In genomic region chr3:179655236-179655635, GRCh38 we compare ENCODE assay signal across 14 cellular contexts. TPM values are rescaled to one million over a fixed set of nuclear protein-coding genes. Genes with fewer than 3 reads are reported as not detected.
DNase-seq lines count a peak whose midpoint lies in the region; ATAC-seq, FAIRE-seq and TF ChIP-seq lines count a peak whose summit lies in the region.
"Had no signal": no experiment of that assay in that cellular context is flagged by ENCODE, and none has a peak within 500 bp of the region (broad histone marks: within the 10 kb centered on the region; RNA-seq: fewer than 3 reads in every experiment).

No MANE protein-coding gene starts in this region.

- FAIRE-seq in K562 (lab: Jason Lieb, UNC): no peak

- H3K4me3 ChIP-seq in KMS-11 (IDR thresholded peaks at IDR 0.05; ENCODE audit: insufficient read depth, low read depth, low read length) (no peak overlapping the region), K562 (no peak overlapping the region), prostate gland (no peak overlapping the region), dorsolateral prefrontal cortex (peak overlapping the region in 6 of 59 donors; percentile 78 to 92 (median 88))

- H4K20me1 ChIP-seq in KMS-11 (ENCODE audit: insufficient read depth) (no peaks in the 10 kb centered on the region; the same call in 1 of the 2 replicates), K562 (replicated peaks; ENCODE audit: control insufficient read depth, insufficient read depth, low read length) (0 out of 2 replicates have a peak, but pooled peaks cover 2% of the 10 kb centered on the region)

- ATAC-seq in activated naive CD8-positive, alpha-beta T cell treated with anti-CD3 and anti-CD28 coated beads, Interleukin-2, amount 10 ng/mL, durations not matched to agents 7 days and 5 days (ENCODE audit: low read depth): no peak
- ATAC-seq in activated naive CD8-positive, alpha-beta T cell treated with anti-CD3 and anti-CD28 coated beads, Interleukin-2, amount 50 U/mL, for 24 hours: no peak
- ATAC-seq in K562: no peak
- ATAC-seq: stimulated activated effector memory CD8-positive, alpha-beta T cell treated with anti-CD3 and anti-CD28 coated beads, Interleukin-12 subunit alpha, Interleukin-12 subunit beta, amount 100 ng/mL, for 72 hours had no signal

- H3K27ac Mint-ChIP-seq in activated naive CD8-positive, alpha-beta T cell treated with anti-CD3 and anti-CD28 coated beads, Interleukin-2, amount 10 ng/mL, durations not matched to agents 7 days and 5 days: peak overlapping the region; percentile 9
- no peak overlapping the region for H3K27ac Mint-ChIP-seq in activated naive CD8-positive, alpha-beta T cell treated with anti-CD3 and anti-CD28 coated beads, Interleukin-2, amount 50 U/mL, for 24 hours
- peak overlapping the region; percentile 95 for H3K27ac Mint-ChIP-seq in osteocyte (ENCODE audit: unreplicated experiment)
- H3K27ac Mint-ChIP-seq: stimulated activated effector memory CD8-positive, alpha-beta T cell treated with anti-CD3 and anti-CD28 coated beads, Interleukin-12 subunit alpha, Interleukin-12 subunit beta, amount 100 ng/mL, for 72 hours had no signal

- H3K36me3 ChIP-seq in KMS-11 (ENCODE audit: insufficient read depth): no peaks in the 10 kb centered on the region
- no peaks in the 10 kb centered on the region for H3K36me3 ChIP-seq in K562 (ENCODE audit: control insufficient read depth, insufficient read depth, low read length)
- H3K36me3 ChIP-seq in prostate gland: no peaks in the 10 kb centered on the region

- peaks cover 22% of the 10 kb centered on the region for H3K4me1 Mint-ChIP-seq in activated naive CD8-positive, alpha-beta T cell treated with anti-CD3 and anti-CD28 coated beads, Interleukin-2, amount 10 ng/mL, durations not matched to agents 7 days and 5 days
- H3K4me1 Mint-ChIP-seq in activated naive CD8-positive, alpha-beta T cell treated with anti-CD3 and anti-CD28 coated beads, Interleukin-2, amount 50 U/mL, for 24 hours: peaks cover 38% of the 10 kb centered on the region
- peaks cover 54% of the 10 kb centered on the region for H3K4me1 Mint-ChIP-seq in osteocyte (ENCODE audit: unreplicated experiment)

- H3K9me3 Mint-ChIP-seq in activated naive CD8-positive, alpha-beta T cell treated with anti-CD3 and anti-CD28 coated beads, Interleukin-2, amount 10 ng/mL, durations not matched to agents 7 days and 5 days: no peaks in the 10 kb centered on the region
- H3K9me3 Mint-ChIP-seq in activated naive CD8-positive, alpha-beta T cell treated with anti-CD3 and anti-CD28 coated beads, Interleukin-2, amount 50 U/mL, for 24 hours: no peaks in the 10 kb centered on the region
- H3K9me3 Mint-ChIP-seq in osteocyte (ENCODE audit: unreplicated experiment): no peaks in the 10 kb centered on the region
- H3K9me3 Mint-ChIP-seq: stimulated activated effector memory CD8-positive, alpha-beta T cell treated with anti-CD3 and anti-CD28 coated beads, Interleukin-12 subunit alpha, Interleukin-12 subunit beta, amount 100 ng/mL, for 72 hours had no signal

- TF ChIP-seq POLR2A in K562 (conservative IDR thresholded peaks at IDR 0.05) (no peak), prostate gland (IDR thresholded peaks at IDR 0.05) (no peak)

- H3K9ac ChIP-seq in KMS-11 (peak overlapping the region; percentile 90; the same call in 1 of the 2 replicates), K562 (ENCODE audit: insufficient read depth in 1 of 2, low read depth in 2 of 2, low read length in 2 of 2) (no peak overlapping the region)

- no peaks in the 10 kb centered on the region for H3K9me1 ChIP-seq in K562 (ENCODE audit: control insufficient read depth, insufficient read depth, low read length)

- in situ Hi-C loops in K562 (cut with MboI): no loop called here

- H3K27me3 Mint-ChIP-seq in activated naive CD8-positive, alpha-beta T cell treated with anti-CD3 and anti-CD28 coated beads, Interleukin-2, amount 10 ng/mL, durations not matched to agents 7 days and 5 days: peaks cover 14% of the 10 kb centered on the region
- peaks cover 8% of the 10 kb centered on the region for H3K27me3 Mint-ChIP-seq in activated naive CD8-positive, alpha-beta T cell treated with anti-CD3 and anti-CD28 coated beads, Interleukin-2, amount 50 U/mL, for 24 hours
- no peaks in the 10 kb centered on the region for H3K27me3 Mint-ChIP-seq in osteocyte (ENCODE audit: unreplicated experiment)

- no peaks in the 10 kb centered on the region for H3K27me3 ChIP-seq in KMS-11 (ENCODE audit: insufficient read depth, low read depth)
- H3K27me3 ChIP-seq in K562 (ENCODE audit: control insufficient read depth in 2 of 2, insufficient read depth in 2 of 2, low read length in 2 of 2): peaks cover 15 to 24% of the 10 kb centered on the region in 2 experiments; a peak in 3 of 5 replicates
- no peaks in the 10 kb centered on the region for H3K27me3 ChIP-seq in prostate gland (replicated peaks; ENCODE audit: insufficient read depth)
- no peaks in the 10 kb centered on the region for H3K27me3 ChIP-seq in dorsolateral prefrontal cortex

- H3K36me3 Mint-ChIP-seq in activated naive CD8-positive, alpha-beta T cell treated with anti-CD3 and anti-CD28 coated beads, Interleukin-2, amount 10 ng/mL, durations not matched to agents 7 days and 5 days: peaks cover 3% of the 10 kb centered on the region
- peaks cover 16% of the 10 kb centered on the region for H3K36me3 Mint-ChIP-seq in activated naive CD8-positive, alpha-beta T cell treated with anti-CD3 and anti-CD28 coated beads, Interleukin-2, amount 50 U/mL, for 24 hours (ENCODE audit: low read depth)
- H3K36me3 Mint-ChIP-seq in osteocyte (ENCODE audit: unreplicated experiment): peaks cover 5% of the 10 kb centered on the region
- H3K36me3 Mint-ChIP-seq: stimulated activated effector memory CD8-positive, alpha-beta T cell treated with anti-CD3 and anti-CD28 coated beads, Interleukin-12 subunit alpha, Interleukin-12 subunit beta, amount 100 ng/mL, for 72 hours had no signal

- H3K4me2 ChIP-seq in KMS-11 (peak overlapping the region; percentile 53), K562 (ENCODE audit: insufficient read depth, low read length) (no peak overlapping the region)

- H3K4me1 ChIP-seq in KMS-11 (ENCODE audit: low read depth, poor library complexity, severe bottlenecking) (peaks cover 27% of the 10 kb centered on the region), K562 (replicated peaks in 1 of 2; ENCODE audit: control insufficient read depth in 2 of 2, insufficient read depth in 2 of 2, low read length in 2 of 2) (peaks cover 0 to 18% of the 10 kb centered on the region in 2 experiments; a peak in 3 of 5 replicates), prostate gland (replicated peaks) (no peaks in the 10 kb centered on the region)

- 7% methylated on average over 2 of the region's 2 CpGs for WGBS in K562 (ENCODE audit: insufficient coverage, low coverage, missing lambda C conversion rate)
- WGBS in prostate gland: 71% methylated on average over 2 of the region's 2 CpGs

- peak overlapping the region; percentile 38 for H3K4me3 Mint-ChIP-seq in activated naive CD8-positive, alpha-beta T cell treated with anti-CD3 and anti-CD28 coated beads, Interleukin-2, amount 10 ng/mL, durations not matched to agents 7 days and 5 days
- no peak overlapping the region for H3K4me3 Mint-ChIP-seq in activated naive CD8-positive, alpha-beta T cell treated with anti-CD3 and anti-CD28 coated beads, Interleukin-2, amount 50 U/mL, for 24 hours
- H3K4me3 Mint-ChIP-seq in osteocyte (ENCODE audit: unreplicated experiment): peak overlapping the region; percentile 93

- H3K9me3 ChIP-seq in K562 (replicated peaks; ENCODE audit: control insufficient read depth, insufficient read depth, low read depth, low read length): no peaks in the 10 kb centered on the region
- no peaks in the 10 kb centered on the region for H3K9me3 ChIP-seq in prostate gland

- intact Hi-C loops in K562 (cut with micrococcal nuclease) (loop anchor here (10.0 kb wide), 1 partner anchor 150 kb away; no protein-coding TSS in a partner anchor), prostate gland (cut with DNase I) (no loop called here), dorsolateral prefrontal cortex (cut with DNase I) (no loop called here)

- POLR2A ChIA-PET in activated naive CD8-positive, alpha-beta T cell treated with anti-CD3 and anti-CD28 coated beads, Interleukin-2, amount 10 ng/mL, durations not matched to agents 7 days and 5 days (lab: Charles Lee): no interaction called here
- POLR2A ChIA-PET in K562 (lab: Yijun Ruan, JAX): interaction anchor here (0.7 kb wide), 1 partner anchor 346 kb away, joined by 3 read pairs; no protein-coding TSS in a partner anchor

- TF ChIP-seq RAD21 in K562 (CRISPR knock-in tag; conservative IDR thresholded peaks at IDR 0.05 in 1 of 2, IDR thresholded peaks at IDR 0.05 in 1 of 2): no peak

- BruUV-seq in K562 (replicated peaks; lab: Mats Ljungman, UMichigan): no TSS peak

- H2AFZ ChIP-seq in KMS-11 (ENCODE audit: low read depth): no peak overlapping the region
- H2AFZ ChIP-seq in K562 (ENCODE audit: low read depth, low read length): no peak overlapping the region

- CTCF ChIA-PET in K562 (lab: Yijun Ruan, JAX; ENCODE audit: low intra/inter-chr PET ratio): no interaction called here

- no peak for TF ChIP-seq EP300 in K562 (IDR thresholded peaks at IDR 0.05; ENCODE audit: low read length)

- DNase-seq in activated naive CD8-positive, alpha-beta T cell treated with anti-CD3 and anti-CD28 coated beads, Interleukin-2, amount 10 ng/mL, durations not matched to agents 7 days and 5 days: no peak
- DNase-seq in activated naive CD8-positive, alpha-beta T cell treated with anti-CD3 and anti-CD28 coated beads, Interleukin-2, amount 50 U/mL, for 24 hours: no peak
- DNase-seq in K562 (ENCODE audit: extremely low read depth in 1 of 4, low spot score in 3 of 4) (no peak), osteocyte (ENCODE audit: extremely low spot score, unreplicated experiment) (no peak), prostate gland (ENCODE audit: low spot score) (no peak), dorsolateral prefrontal cortex (no peak), AML-193 (lab: John Stamatoyannopoulos, UW) (no peak)
- DNase-seq: dermis blood vessel endothelial cell, foreskin fibroblast, NCI-H1092 treated with DMSO at 0.1 percent for 48 hours, NCI-H446 treated with DMSO at 0.1 percent for 48 hours, SHP77 treated with DMSO at 0.1 percent for 48 hours had no signal

- H3K27ac ChIP-seq in KMS-11 (no peak overlapping the region), K562 (ENCODE audit: extremely low read depth, low read depth, low read length) (no peak overlapping the region), prostate gland (no peak overlapping the region), dorsolateral prefrontal cortex (no peak overlapping the region)

- TF ChIP-seq CTCF in KMS-11 (conservative IDR thresholded peaks at IDR 0.05; ENCODE audit: low read depth, low read length): no peak
- TF ChIP-seq CTCF in K562 (IDR thresholded peaks at IDR 0.05 in 2 of 3, conservative IDR thresholded peaks at IDR 0.05 in 1 of 3; ENCODE audit: insufficient read depth in 2 of 3, low read depth in 1 of 3, low read length in 3 of 3): no peak
- no peak for TF ChIP-seq CTCF in osteocyte (IDR thresholded peaks at IDR 0.05)
- TF ChIP-seq CTCF in prostate gland (IDR thresholded peaks at IDR 0.05): no peak
- TF ChIP-seq CTCF in dorsolateral prefrontal cortex (IDR thresholded peaks at IDR 0.05 in 54 of 56, conservative IDR thresholded peaks at IDR 0.05 in 2 of 56; ENCODE audit: low read depth in 1 of 56, partially characterized antibody in 56 of 56): no peak

- peaks cover 69% of the 10 kb centered on the region for H3K79me2 ChIP-seq in KMS-11 (ENCODE audit: insufficient read depth, low read depth)
- no peaks in the 10 kb centered on the region for H3K79me2 ChIP-seq in K562 (ENCODE audit: control insufficient read depth, insufficient read depth, low read length)

RNA-seq across cellular contexts. Expression of gene USP13, which starts 2.4 kb away (rescaled TPM):
- total RNA-seq in activated naive CD8-positive, alpha-beta T cell treated with anti-CD3 and anti-CD28 coated beads, Interleukin-2, amount 10 ng/mL, durations not matched to agents 7 days and 5 days: 1 to 10 TPM; 7.1 to 8.4 TPM
- 3.4 and 5.0 TPM in 2 replicates for total RNA-seq in K562 (2011; cell fraction: chromatin; rRNA removed; ENCODE audit: low replicate concordance)
- 0.53 and 1.0 TPM in 2 replicates for total RNA-seq in K562 (2011; cell fraction: nucleolus; rRNA removed)
- 1.3 and 2.4 TPM in 2 replicates for total RNA-seq in K562 (2011; cell fraction: nucleoplasm; rRNA removed)
- total RNA-seq in K562 (2014; rRNA removed): 0.41 and 0.73 TPM in 2 replicates
- 0.51 and 0.73 TPM in 2 replicates for total RNA-seq in K562 (2014; rRNA removed; fragmentation: Illumina TruSeq; extraction: Trizol)
- total RNA-seq in K562 (2015; rRNA removed; fragmentation: Illumina TruSeq; extraction: Trizol): 0.36 and 0.38 TPM in 2 replicates
- total RNA-seq in K562 (2021): 0.94 and 1.4 TPM in 2 replicates
- 1.7 and 2.3 TPM in 2 replicates for polyA plus RNA-seq in K562 (2011; rRNA removed)
- polyA plus RNA-seq in K562 (2011; cell fraction: cytosol; rRNA removed): 0.70 and 1.7 TPM in 2 replicates
- polyA plus RNA-seq in K562 (2011; cell fraction: nucleus; rRNA removed): 1.4 and 1.9 TPM in 2 replicates
- 0.39 and 0.42 TPM in 2 replicates for polyA plus RNA-seq in K562 (2012)
- polyA plus RNA-seq in K562 (2014; fragmentation: Illumina TruSeq; extraction: Trizol): 0.83 and 0.91 TPM in 2 replicates
- polyA plus RNA-seq in K562 (2014; fragmentation: Nextera tagmentation; extraction: Ambion mirVana): under 1 TPM; 0.11 to 0.18 TPM
- polyA plus RNA-seq in K562 (2014; rRNA removed): 0.74 and 0.82 TPM in 2 replicates
- 3.9 and 5.9 TPM in 2 replicates for polyA minus RNA-seq in K562 (2011; rRNA and poly(A)+ RNA removed)
- 1.9 and 3.8 TPM in 2 replicates for polyA minus RNA-seq in K562 (2011; cell fraction: cytosol; rRNA and poly(A)+ RNA removed)
- 2.3 and 4.3 TPM in 2 replicates for polyA minus RNA-seq in K562 (2011; cell fraction: nucleus; rRNA and poly(A)+ RNA removed)
- total RNA-seq in osteocyte: 36.3 and 39.7 TPM in 2 replicates
- total RNA-seq in prostate gland: 10 to 100 TPM; 11.7 to 52.6 TPM
- 10 to 100 TPM in 117 of 120 experiments, 1 to 10 TPM in 3; 9.0 to 20.1 (median 14.3) TPM for total RNA-seq in dorsolateral prefrontal cortex

RNA-seq across cellular contexts. Expression of gene NDUFB5, which starts 50.6 kb away (rescaled TPM):
- 10 to 100 TPM; 80.7 to 89.1 TPM for total RNA-seq in activated naive CD8-positive, alpha-beta T cell treated with anti-CD3 and anti-CD28 coated beads, Interleukin-2, amount 10 ng/mL, durations not matched to agents 7 days and 5 days
- total RNA-seq in K562 (2011; cell fraction: chromatin; rRNA removed; ENCODE audit: low replicate concordance): 26.9 and 87.6 TPM in 2 replicates
- total RNA-seq in K562 (2011; cell fraction: nucleolus; rRNA removed): 21.4 and 23.0 TPM in 2 replicates
- 51.3 and 81.9 TPM in 2 replicates for total RNA-seq in K562 (2011; cell fraction: nucleoplasm; rRNA removed)
- total RNA-seq in K562 (2014; rRNA removed) (166 and 172 TPM in 2 replicates), K562 (2014; rRNA removed; fragmentation: Illumina TruSeq; extraction: Trizol) (207 and 219 TPM in 2 replicates), K562 (2015; rRNA removed; fragmentation: Illumina TruSeq; extraction: Trizol) (145 and 176 TPM in 2 replicates), K562 (2021) (156 and 168 TPM in 2 replicates), osteocyte (74.7 and 87.0 TPM in 2 replicates), prostate gland (100 to 1,000 TPM in 1 of 2 donors, 10 to 100 TPM in 1; 75.9 to 122 TPM), dorsolateral prefrontal cortex (100 to 1,000 TPM in 105 of 120 experiments, 10 to 100 TPM in 15; 67.8 to 191 (median 127) TPM)
- polyA plus RNA-seq in K562 (2011; rRNA removed) (87.1 and 128 TPM in 2 replicates), K562 (2014; fragmentation: Illumina TruSeq; extraction: Trizol) (147 and 166 TPM in 2 replicates), K562 (2014; fragmentation: Nextera tagmentation; extraction: Ambion mirVana) (100 to 1,000 TPM; 412 to 466 TPM), K562 (2014; rRNA removed) (211 and 229 TPM in 2 replicates)
- 19.9 and 45.0 TPM in 2 replicates for polyA plus RNA-seq in K562 (2011; cell fraction: cytosol; rRNA removed)
- polyA plus RNA-seq in K562 (2011; cell fraction: nucleus; rRNA removed): 21.4 and 47.7 TPM in 2 replicates
- polyA plus RNA-seq in K562 (2012): 149 and 163 TPM in 2 replicates
- 37.0 and 53.9 TPM in 2 replicates for polyA minus RNA-seq in K562 (2011; rRNA and poly(A)+ RNA removed)
- 25.7 and 30.2 TPM in 2 replicates for polyA minus RNA-seq in K562 (2011; cell fraction: cytosol; rRNA and poly(A)+ RNA removed)
- polyA minus RNA-seq in K562 (2011; cell fraction: nucleus; rRNA and poly(A)+ RNA removed): 10.1 and 18.0 TPM in 2 replicates

RNA-seq across cellular contexts. Expression of gene MRPL47, which starts 50.8 kb away (rescaled TPM):
- total RNA-seq in activated naive CD8-positive, alpha-beta T cell treated with anti-CD3 and anti-CD28 coated beads, Interleukin-2, amount 10 ng/mL, durations not matched to agents 7 days and 5 days: 10 to 100 TPM; 30.1 to 30.4 TPM
- total RNA-seq in K562 (2011; cell fraction: chromatin; rRNA removed; ENCODE audit: low replicate concordance): 6.0 and 12.3 TPM in 2 replicates
- total RNA-seq in K562 (2011; cell fraction: nucleolus; rRNA removed): 5.3 and 7.0 TPM in 2 replicates
- total RNA-seq in K562 (2011; cell fraction: nucleoplasm; rRNA removed): 9.3 and 12.7 TPM in 2 replicates
- total RNA-seq in K562 (2014; rRNA removed): 88.2 and 101 TPM in 2 replicates
- total RNA-seq in K562 (2014; rRNA removed; fragmentation: Illumina TruSeq; extraction: Trizol): 143 and 162 TPM in 2 replicates
- 110 and 123 TPM in 2 replicates for total RNA-seq in K562 (2015; rRNA removed; fragmentation: Illumina TruSeq; extraction: Trizol)
- total RNA-seq in K562 (2021): 109 and 127 TPM in 2 replicates
- polyA plus RNA-seq in K562 (2011; rRNA removed): 86.1 and 139 TPM in 2 replicates
- 15.6 and 27.7 TPM in 2 replicates for polyA plus RNA-seq in K562 (2011; cell fraction: cytosol; rRNA removed)
- 10.9 and 21.0 TPM in 2 replicates for polyA plus RNA-seq in K562 (2011; cell fraction: nucleus; rRNA removed)
- 66.9 and 77.8 TPM in 2 replicates for polyA plus RNA-seq in K562 (2012)
- 130 and 141 TPM in 2 replicates for polyA plus RNA-seq in K562 (2014; fragmentation: Illumina TruSeq; extraction: Trizol)
- 100 to 1,000 TPM; 396 to 437 TPM for polyA plus RNA-seq in K562 (2014; fragmentation: Nextera tagmentation; extraction: Ambion mirVana)
- polyA plus RNA-seq in K562 (2014; rRNA removed): 137 and 144 TPM in 2 replicates
- polyA minus RNA-seq in K562 (2011; rRNA and poly(A)+ RNA removed): 61.6 and 65.4 TPM in 2 replicates
- polyA minus RNA-seq in K562 (2011; cell fraction: cytosol; rRNA and poly(A)+ RNA removed): 10.6 and 22.7 TPM in 2 replicates
- polyA minus RNA-seq in K562 (2011; cell fraction: nucleus; rRNA and poly(A)+ RNA removed): 4.7 and 12.1 TPM in 2 replicates
- 32.1 and 32.8 TPM in 2 replicates for total RNA-seq in osteocyte
- total RNA-seq in prostate gland: 10 to 100 TPM; 19.8 to 40.2 TPM
- 10 to 100 TPM; 15.4 to 40.1 (median 29.3) TPM for total RNA-seq in dorsolateral prefrontal cortex
